8 cellular contexts compared by ENCODE assay signal in the genomic region with DNA sequence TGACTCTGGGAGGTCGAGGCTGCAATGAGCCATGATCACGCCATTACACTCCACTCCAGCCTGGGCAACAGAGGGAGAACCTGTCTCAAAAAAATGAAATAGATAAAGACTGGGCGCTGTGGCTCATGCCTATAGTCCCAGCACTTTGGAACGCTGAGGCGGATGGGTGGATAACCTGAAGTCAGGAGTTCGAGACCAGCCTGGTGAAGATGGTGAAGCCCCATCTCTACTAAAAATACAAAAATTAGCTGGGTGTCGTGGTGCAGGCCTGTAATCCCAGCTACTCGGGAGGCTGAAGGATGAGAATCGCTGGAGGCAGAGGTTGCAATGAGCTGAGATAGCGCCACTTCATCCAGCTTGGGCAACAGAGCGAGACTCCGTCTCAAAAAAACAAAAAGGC. TPM values are rescaled to one million over a fixed set of nuclear protein-coding genes. Genes with fewer than 3 reads are reported as not detected.
A peak's percentile ranks its signal among the peaks of the same experiment; 100 is the strongest.
DNase-seq lines count a peak whose midpoint lies in the region; ATAC-seq and TF ChIP-seq lines count a peak whose summit lies in the region.

No MANE protein-coding gene starts in this region.

- H3K27ac Mint-ChIP-seq in nephron progenitor cell: peak overlapping the region; percentile 23

- ATAC-seq in HG02610 (IDR thresholded peaks at IDR 0.05; ENCODE audit: unreplicated experiment): no peak

- peaks cover 8% of the 10 kb centered on the region for H4K20me1 ChIP-seq in mammary epithelial cell (ENCODE audit: insufficient read depth, low read length)

- H3K4me1 ChIP-seq in mammary epithelial cell (ENCODE audit: insufficient read depth, low read length): peaks cover 10% of the 10 kb centered on the region

- no peaks in the 10 kb centered on the region for H3K27me3 Mint-ChIP-seq in nephron progenitor cell (ENCODE audit: low read depth, poor library complexity)

- H3K27ac ChIP-seq in mammary epithelial cell (ENCODE audit: insufficient read depth, low read depth, low read length): no peak overlapping the region

- peaks cover 12% of the 10 kb centered on the region for H3K36me3 Mint-ChIP-seq in nephron progenitor cell (ENCODE audit: low read depth)

- TF ChIP-seq CTCF in LNCaP clone FGC (IDR thresholded peaks at IDR 0.05; ENCODE audit: control insufficient read depth, extremely low read depth, insufficient read depth): no peak
- TF ChIP-seq CTCF in mammary epithelial cell (conservative IDR thresholded peaks at IDR 0.05 in 1 of 2, IDR thresholded peaks at IDR 0.05 in 1 of 2; ENCODE audit: extremely low read depth in 1 of 2, insufficient read depth in 1 of 2, low read depth in 1 of 2, low read length in 2 of 2): no peak
- TF ChIP-seq CTCF in nephron progenitor cell (IDR thresholded peaks at IDR 0.05): no peak

- DNase-seq in LNCaP clone FGC (ENCODE audit: low read depth) (no peak), mammary epithelial cell (no peak), nephron progenitor cell (no peak), NCI-H1048 (lab: John Stamatoyannopoulos, UW) (no peak), cerebellar nuclear complex (lab: John Stamatoyannopoulos, UW) (no peak), NCI-H1436 treated with DMSO at 0.1 percent for 48 hours (lab: John Stamatoyannopoulos, UW) (no peak)

- H3K36me3 ChIP-seq in mammary epithelial cell (ENCODE audit: insufficient read depth, low read length): peaks cover 7% of the 10 kb centered on the region

- H3K4me3 ChIP-seq in GM08714 (ENCODE audit: low read length) (peak overlapping the region; percentile 87; the same call in 1 of the 2 replicates), LNCaP clone FGC (ENCODE audit: low read depth, low read length) (peak overlapping the region; percentile 98), mammary epithelial cell (replicated peaks in 1 of 3; ENCODE audit: insufficient read depth in 1 of 3, low read depth in 2 of 3, low read length in 3 of 3) (peak overlapping the region in 1 of 3 experiments; percentile 82)

- peak overlapping the region; percentile 89 for H3K4me2 ChIP-seq in mammary epithelial cell (ENCODE audit: insufficient read depth, low read depth, low read length)

- in situ Hi-C loops in mammary epithelial cell (cut with MboI; ENCODE audit: low sequenced_read_pairs in 2 of 2): no loop called here

- WGBS in mammary epithelial cell (ENCODE audit: low coverage, missing lambda C conversion rate): 91% methylated on average over 11 of the region's 12 CpGs

- no peak overlapping the region for H2AFZ ChIP-seq in mammary epithelial cell (ENCODE audit: low read depth, low read length)

- H3K79me2 ChIP-seq in mammary epithelial cell (ENCODE audit: insufficient read depth, low read length): peaks cover 45% of the 10 kb centered on the region

- H3K4me3 Mint-ChIP-seq in nephron progenitor cell: peak overlapping the region; percentile 99

- intact Hi-C loops in mammary epithelial cell (cut with micrococcal nuclease): loop anchor here (5.0 to 10.0 kb wide), 2 partner anchors 200 to 267 kb away; partner anchors contain the start of gene HKDC1

- no peak overlapping the region for H3K9ac ChIP-seq in mammary epithelial cell (ENCODE audit: insufficient read depth, low read length)

- H3K4me1 Mint-ChIP-seq in nephron progenitor cell: peaks cover 29% of the 10 kb centered on the region

- H3K27me3 ChIP-seq in mammary epithelial cell (ENCODE audit: insufficient read depth, low read length): no peaks in the 10 kb centered on the region

- H3K9me3 Mint-ChIP-seq in nephron progenitor cell: no peaks in the 10 kb centered on the region

- dilution Hi-C loops in mammary epithelial cell (cut with HindIII; ENCODE audit: low sequenced_read_pairs): no loop called here

- CTCF ChIA-PET in mammary epithelial cell (lab: Charles Lee; ENCODE audit: low non-redundant PET): no interaction called here

- no peaks in the 10 kb centered on the region for H3K9me3 ChIP-seq in mammary epithelial cell (replicated peaks; ENCODE audit: insufficient read depth, low read length)

- BruUV-seq in mammary epithelial cell (replicated peaks; lab: Mats Ljungman, UMichigan): no TSS peak

RNA-seq across cellular contexts. Expression of gene DDX21, which starts 1.1 kb away (rescaled TPM):
- total RNA-seq in mammary epithelial cell: 100 to 1,000 TPM in 1 of 2 donors, 10 to 100 TPM in 1; 92.9 to 142 TPM
- 76.8 TPM for polyA plus RNA-seq in mammary epithelial cell
- 75.6 TPM for polyA minus RNA-seq in mammary epithelial cell

RNA-seq across cellular contexts. Expression of gene KIFBP, which starts 33.7 kb away (rescaled TPM):
- total RNA-seq in mammary epithelial cell: 10 to 100 TPM; 36.0 to 39.3 TPM
- 36.1 TPM for polyA plus RNA-seq in mammary epithelial cell
- polyA minus RNA-seq in mammary epithelial cell: 22.3 TPM

RNA-seq across cellular contexts. Expression of gene DDX50, which starts 53.8 kb away (rescaled TPM):
- total RNA-seq in mammary epithelial cell: 10 to 100 TPM; 30.0 to 39.8 TPM
- polyA plus RNA-seq in mammary epithelial cell: 28.3 TPM
- 35.9 TPM for polyA minus RNA-seq in mammary epithelial cell
